ENCODE assay signal across 1 cellular context in the genomic region with DNA sequence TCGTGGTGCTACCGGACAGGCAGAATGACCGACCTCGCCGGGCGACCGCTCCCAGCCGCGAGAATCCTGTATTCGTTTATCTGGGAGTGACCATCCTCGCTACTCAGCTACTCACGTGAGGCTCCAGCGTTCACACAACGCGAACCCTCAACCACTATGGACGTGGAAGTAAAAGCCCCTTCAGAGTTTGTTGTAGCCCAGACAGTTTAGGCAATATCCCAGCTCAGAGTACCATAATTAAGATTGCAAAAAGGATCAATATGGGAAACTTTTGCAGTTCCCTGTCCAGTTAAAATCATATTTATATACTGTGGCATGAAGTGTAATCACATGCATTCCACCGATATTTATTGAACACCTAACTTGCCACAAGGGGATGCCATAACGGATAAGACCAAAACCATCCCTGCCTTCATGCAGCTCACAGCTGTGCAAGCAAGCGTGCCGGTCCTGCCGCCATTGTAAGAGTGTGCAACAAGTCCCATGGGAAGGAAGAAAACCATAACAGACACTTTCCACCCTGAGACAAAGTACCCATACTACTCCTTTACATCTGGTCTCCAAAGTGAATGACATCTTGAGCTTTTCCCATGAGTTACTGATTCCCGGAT.
TF ChIP-seq lines count a peak whose summit lies in the region.

No MANE protein-coding gene starts in this region.

TF ChIP-seq in GM23338, 12 proteins besides CTCF, POLR2A, EP300 and RAD21 (continued from another document):
- TF ChIP-seq, protein P1, sequence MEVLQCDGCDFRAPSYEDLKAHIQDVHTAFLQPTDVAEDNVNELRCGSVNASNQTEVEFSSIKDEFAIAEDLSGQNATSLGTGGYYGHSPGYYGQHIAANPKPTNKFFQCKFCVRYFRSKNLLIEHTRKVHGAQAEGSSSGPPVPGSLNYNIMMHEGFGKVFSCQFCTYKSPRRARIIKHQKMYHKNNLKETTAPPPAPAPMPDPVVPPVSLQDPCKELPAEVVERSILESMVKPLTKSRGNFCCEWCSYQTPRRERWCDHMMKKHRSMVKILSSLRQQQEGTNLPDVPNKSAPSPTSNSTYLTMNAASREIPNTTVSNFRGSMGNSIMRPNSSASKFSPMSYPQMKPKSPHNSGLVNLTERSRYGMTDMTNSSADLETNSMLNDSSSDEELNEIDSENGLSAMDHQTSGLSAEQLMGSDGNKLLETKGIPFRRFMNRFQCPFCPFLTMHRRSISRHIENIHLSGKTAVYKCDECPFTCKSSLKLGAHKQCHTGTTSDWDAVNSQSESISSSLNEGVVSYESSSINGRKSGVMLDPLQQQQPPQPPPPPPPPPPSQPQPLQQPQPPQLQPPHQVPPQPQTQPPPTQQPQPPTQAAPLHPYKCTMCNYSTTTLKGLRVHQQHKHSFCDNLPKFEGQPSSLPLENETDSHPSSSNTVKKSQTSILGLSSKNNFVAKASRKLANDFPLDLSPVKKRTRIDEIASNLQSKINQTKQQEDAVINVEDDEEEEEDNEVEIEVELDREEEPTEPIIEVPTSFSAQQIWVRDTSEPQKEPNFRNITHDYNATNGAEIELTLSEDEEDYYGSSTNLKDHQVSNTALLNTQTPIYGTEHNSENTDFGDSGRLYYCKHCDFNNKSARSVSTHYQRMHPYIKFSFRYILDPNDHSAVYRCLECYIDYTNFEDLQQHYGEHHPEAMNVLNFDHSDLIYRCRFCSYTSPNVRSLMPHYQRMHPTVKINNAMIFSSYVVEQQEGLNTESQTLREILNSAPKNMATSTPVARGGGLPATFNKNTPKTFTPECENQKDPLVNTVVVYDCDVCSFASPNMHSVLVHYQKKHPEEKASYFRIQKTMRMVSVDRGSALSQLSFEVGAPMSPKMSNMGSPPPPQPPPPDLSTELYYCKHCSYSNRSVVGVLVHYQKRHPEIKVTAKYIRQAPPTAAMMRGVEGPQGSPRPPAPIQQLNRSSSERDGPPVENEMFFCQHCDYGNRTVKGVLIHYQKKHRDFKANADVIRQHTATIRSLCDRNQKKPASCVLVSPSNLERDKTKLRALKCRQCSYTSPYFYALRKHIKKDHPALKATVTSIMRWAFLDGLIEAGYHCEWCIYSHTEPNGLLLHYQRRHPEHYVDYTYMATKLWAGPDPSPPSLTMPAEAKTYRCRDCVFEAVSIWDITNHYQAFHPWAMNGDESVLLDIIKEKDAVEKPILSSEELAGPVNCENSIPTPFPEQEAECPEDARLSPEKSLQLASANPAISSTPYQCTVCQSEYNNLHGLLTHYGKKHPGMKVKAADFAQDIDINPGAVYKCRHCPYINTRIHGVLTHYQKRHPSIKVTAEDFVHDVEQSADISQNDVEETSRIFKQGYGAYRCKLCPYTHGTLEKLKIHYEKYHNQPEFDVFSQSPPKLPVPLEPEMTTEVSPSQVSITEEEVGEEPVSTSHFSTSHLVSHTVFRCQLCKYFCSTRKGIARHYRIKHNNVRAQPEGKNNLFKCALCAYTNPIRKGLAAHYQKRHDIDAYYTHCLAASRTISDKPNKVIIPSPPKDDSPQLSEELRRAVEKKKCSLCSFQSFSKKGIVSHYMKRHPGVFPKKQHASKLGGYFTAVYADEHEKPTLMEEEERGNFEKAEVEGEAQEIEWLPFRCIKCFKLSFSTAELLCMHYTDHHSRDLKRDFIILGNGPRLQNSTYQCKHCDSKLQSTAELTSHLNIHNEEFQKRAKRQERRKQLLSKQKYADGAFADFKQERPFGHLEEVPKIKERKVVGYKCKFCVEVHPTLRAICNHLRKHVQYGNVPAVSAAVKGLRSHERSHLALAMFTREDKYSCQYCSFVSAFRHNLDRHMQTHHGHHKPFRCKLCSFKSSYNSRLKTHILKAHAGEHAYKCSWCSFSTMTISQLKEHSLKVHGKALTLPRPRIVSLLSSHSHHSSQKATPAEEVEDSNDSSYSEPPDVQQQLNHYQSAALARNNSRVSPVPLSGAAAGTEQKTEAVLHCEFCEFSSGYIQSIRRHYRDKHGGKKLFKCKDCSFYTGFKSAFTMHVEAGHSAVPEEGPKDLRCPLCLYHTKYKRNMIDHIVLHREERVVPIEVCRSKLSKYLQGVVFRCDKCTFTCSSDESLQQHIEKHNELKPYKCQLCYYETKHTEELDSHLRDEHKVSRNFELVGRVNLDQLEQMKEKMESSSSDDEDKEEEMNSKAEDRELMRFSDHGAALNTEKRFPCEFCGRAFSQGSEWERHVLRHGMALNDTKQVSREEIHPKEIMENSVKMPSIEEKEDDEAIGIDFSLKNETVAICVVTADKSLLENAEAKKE (CRISPR knock-in tag; IDR thresholded peaks at IDR 0.05): no peak
- TF ChIP-seq NANOG (IDR thresholded peaks at IDR 0.05; ENCODE audit: borderline replicate concordance) (no peak), ZNF114 (CRISPR knock-in tag; IDR thresholded peaks at IDR 0.05) (no peak)
- TF ChIP-seq, protein P2, sequence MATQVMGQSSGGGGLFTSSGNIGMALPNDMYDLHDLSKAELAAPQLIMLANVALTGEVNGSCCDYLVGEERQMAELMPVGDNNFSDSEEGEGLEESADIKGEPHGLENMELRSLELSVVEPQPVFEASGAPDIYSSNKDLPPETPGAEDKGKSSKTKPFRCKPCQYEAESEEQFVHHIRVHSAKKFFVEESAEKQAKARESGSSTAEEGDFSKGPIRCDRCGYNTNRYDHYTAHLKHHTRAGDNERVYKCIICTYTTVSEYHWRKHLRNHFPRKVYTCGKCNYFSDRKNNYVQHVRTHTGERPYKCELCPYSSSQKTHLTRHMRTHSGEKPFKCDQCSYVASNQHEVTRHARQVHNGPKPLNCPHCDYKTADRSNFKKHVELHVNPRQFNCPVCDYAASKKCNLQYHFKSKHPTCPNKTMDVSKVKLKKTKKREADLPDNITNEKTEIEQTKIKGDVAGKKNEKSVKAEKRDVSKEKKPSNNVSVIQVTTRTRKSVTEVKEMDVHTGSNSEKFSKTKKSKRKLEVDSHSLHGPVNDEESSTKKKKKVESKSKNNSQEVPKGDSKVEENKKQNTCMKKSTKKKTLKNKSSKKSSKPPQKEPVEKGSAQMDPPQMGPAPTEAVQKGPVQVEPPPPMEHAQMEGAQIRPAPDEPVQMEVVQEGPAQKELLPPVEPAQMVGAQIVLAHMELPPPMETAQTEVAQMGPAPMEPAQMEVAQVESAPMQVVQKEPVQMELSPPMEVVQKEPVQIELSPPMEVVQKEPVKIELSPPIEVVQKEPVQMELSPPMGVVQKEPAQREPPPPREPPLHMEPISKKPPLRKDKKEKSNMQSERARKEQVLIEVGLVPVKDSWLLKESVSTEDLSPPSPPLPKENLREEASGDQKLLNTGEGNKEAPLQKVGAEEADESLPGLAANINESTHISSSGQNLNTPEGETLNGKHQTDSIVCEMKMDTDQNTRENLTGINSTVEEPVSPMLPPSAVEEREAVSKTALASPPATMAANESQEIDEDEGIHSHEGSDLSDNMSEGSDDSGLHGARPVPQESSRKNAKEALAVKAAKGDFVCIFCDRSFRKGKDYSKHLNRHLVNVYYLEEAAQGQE (IDR thresholded peaks at IDR 0.05; ENCODE audit: unreplicated experiment): no peak
